In the genomic region with DNA sequence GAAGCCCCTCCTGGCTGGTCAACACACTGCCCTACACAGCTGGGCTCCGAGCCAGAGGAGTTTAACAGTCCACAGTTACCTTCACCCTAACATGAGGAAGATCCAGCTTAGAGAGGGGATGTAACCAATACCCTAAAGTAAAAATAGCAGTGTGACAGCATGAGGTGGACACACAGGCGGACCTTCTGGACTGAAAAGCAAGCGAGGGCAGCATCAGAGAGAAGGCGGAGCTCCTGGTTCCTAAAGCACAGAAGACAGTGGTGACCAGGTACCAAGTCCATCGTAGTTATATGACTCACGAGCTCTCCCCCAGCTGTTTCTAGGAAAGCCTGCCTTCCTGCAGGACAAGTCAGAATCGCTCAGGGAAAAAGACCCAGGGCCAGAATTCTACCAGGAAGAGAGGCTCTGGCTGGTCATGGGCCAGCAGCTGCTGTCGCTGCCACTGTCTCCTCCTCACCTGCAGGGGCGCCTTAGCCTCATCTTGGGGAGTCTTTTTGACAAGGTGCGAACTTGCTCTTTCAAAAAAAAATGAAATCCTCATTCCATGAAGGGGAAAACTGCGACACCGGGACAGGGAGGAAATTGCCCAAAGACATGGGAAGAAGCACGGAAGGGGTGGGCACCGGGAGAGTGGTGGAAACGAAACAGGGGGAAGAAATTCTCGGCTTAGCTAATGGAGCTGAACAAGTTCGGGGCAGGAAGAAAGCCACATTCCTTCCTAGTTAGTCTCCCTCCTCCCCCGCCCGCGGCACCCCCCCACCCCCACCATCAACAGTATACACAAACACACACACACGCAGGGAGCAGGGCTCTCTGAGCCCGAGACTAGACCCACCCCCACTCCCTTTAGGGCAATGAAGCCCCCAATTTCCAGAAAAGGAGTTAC, we compare ENCODE assay signal across 1 cellular context.
TF ChIP-seq lines count a peak whose summit lies in the region.

No MANE protein-coding gene starts in this region.

TF ChIP-seq in SK-N-SH treated with all-trans-retinoic acid at 6 μM for 48 hours, 23 proteins besides CTCF, POLR2A, EP300 and RAD21 (continued from another document):
- TF ChIP-seq, protein P1, sequence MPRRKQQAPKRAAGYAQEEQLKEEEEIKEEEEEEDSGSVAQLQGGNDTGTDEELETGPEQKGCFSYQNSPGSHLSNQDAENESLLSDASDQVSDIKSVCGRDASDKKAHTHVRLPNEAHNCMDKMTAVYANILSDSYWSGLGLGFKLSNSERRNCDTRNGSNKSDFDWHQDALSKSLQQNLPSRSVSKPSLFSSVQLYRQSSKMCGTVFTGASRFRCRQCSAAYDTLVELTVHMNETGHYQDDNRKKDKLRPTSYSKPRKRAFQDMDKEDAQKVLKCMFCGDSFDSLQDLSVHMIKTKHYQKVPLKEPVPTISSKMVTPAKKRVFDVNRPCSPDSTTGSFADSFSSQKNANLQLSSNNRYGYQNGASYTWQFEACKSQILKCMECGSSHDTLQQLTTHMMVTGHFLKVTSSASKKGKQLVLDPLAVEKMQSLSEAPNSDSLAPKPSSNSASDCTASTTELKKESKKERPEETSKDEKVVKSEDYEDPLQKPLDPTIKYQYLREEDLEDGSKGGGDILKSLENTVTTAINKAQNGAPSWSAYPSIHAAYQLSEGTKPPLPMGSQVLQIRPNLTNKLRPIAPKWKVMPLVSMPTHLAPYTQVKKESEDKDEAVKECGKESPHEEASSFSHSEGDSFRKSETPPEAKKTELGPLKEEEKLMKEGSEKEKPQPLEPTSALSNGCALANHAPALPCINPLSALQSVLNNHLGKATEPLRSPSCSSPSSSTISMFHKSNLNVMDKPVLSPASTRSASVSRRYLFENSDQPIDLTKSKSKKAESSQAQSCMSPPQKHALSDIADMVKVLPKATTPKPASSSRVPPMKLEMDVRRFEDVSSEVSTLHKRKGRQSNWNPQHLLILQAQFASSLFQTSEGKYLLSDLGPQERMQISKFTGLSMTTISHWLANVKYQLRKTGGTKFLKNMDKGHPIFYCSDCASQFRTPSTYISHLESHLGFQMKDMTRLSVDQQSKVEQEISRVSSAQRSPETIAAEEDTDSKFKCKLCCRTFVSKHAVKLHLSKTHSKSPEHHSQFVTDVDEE (CRISPR knock-in tag; IDR thresholded peaks at IDR 0.05): no peak
- TF ChIP-seq GLIS3 (CRISPR knock-in tag; IDR thresholded peaks at IDR 0.05): no peak
- no peak for TF ChIP-seq CREB5 (CRISPR knock-in tag; IDR thresholded peaks at IDR 0.05; ENCODE audit: low read depth)
- TF ChIP-seq ZNF565 (CRISPR knock-in tag; conservative IDR thresholded peaks at IDR 0.05; ENCODE audit: low read depth): no peak
- TF ChIP-seq ISL1 (CRISPR knock-in tag; IDR thresholded peaks at IDR 0.05): no peak
